ENCODE assay signal across 8 cellular contexts in the genomic region with DNA sequence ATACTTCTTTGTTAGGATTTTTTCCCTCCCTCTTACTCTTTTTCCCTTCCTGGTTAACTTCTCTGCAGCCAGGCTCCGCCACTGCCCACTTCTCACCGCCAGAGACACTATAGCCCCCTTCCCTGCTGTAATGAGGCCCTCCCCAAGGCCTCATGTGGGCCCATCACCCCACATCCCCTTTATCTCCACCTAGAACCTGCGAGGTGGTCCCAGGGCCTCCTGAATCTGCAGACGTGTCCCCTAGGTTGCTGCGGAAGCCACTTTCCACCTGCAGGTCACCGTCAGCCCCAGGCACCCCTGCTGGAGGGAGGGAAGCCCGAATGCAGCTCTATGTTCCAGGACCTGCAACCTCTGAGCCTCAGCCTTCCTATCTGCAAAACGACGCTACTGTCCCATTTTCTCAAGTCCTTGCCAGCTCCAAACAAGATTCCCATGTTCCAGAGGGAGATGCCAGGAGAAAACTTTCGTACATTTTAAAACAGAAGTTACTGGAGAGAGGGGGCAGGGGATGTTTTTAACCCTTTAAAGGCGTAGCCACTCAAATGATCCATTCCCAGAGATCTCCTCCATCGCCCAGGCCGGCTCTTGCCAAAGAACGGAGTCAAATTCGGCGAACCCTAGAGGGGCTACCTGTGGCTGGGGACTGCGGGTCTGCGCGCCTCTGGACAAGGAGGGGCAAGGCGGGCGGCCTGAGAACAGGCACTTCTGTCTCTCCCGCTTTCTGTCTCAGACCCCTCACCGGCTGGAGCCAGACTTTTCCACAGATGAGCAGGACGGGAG.
DNase-seq lines count a peak whose midpoint lies in the region; ATAC-seq and TF ChIP-seq lines count a peak whose summit lies in the region.

No MANE protein-coding gene starts in this region.

- peaks cover 3% of the 10 kb centered on the region; the same call in 1 of the 2 replicates for H3K4me1 ChIP-seq in DOHH2 (ENCODE audit: control insufficient read depth, low read length)

- H3K27me3 ChIP-seq in DOHH2 (ENCODE audit: control insufficient read depth, low read length) (peaks cover 37% of the 10 kb centered on the region), brain microvascular endothelial cell (replicated peaks) (no peaks in the 10 kb centered on the region)

- H3K36me3 ChIP-seq in DOHH2 (ENCODE audit: control insufficient read depth, low read length), result no peaks in the 10 kb centered on the region
- H3K36me3 ChIP-seq in brain microvascular endothelial cell (replicated peaks), result no peaks in the 10 kb centered on the region

- peaks cover 14% of the 10 kb centered on the region for H3K4me1 Mint-ChIP-seq in stimulated activated effector memory CD8-positive, alpha-beta T cell treated with anti-CD3 and anti-CD28 coated beads, Interleukin-12 subunit alpha, Interleukin-12 subunit beta, amount 100 ng/mL, for 72 hours

- no peaks in the 10 kb centered on the region for H3K36me3 Mint-ChIP-seq in stimulated activated effector memory CD8-positive, alpha-beta T cell treated with anti-CD3 and anti-CD28 coated beads, Interleukin-12 subunit alpha, Interleukin-12 subunit beta, amount 100 ng/mL, for 72 hours

- no peaks in the 10 kb centered on the region; the same call in 1 of the 2 replicates for H3F3A ChIP-seq in DOHH2 (ENCODE audit: control insufficient read depth, insufficient read depth)

- no peaks in the 10 kb centered on the region for H3K9me2 ChIP-seq in DOHH2 (replicated peaks; ENCODE audit: control insufficient read depth, low read length)

- in situ Hi-C loops in brain microvascular endothelial cell (cut with HindIII; ENCODE audit: low pct_ligation_motif_present, low sequenced_read_pairs), result no loop called here

- DNase-seq in NCI-H146 treated with DMSO at 0.1 percent for 48 hours (lab: John Stamatoyannopoulos, UW; ENCODE audit: unreplicated experiment) (peak; percentile 36), brain microvascular endothelial cell (peak; percentile 66), iris pigment epithelial cell (ENCODE audit: low read depth) (peak; percentile 76), GM19240 (ENCODE audit: insufficient read length, low spot score) (no peak)
- no peak for DNase-seq in stimulated activated effector memory CD8-positive, alpha-beta T cell treated with anti-CD3 and anti-CD28 coated beads, Interleukin-12 subunit alpha, Interleukin-12 subunit beta, amount 100 ng/mL, for 72 hours (ENCODE audit: low spot score in 2 of 2)
- DNase-seq in stimulated activated CD4-positive, alpha-beta T cell treated with anti-CD3 and anti-CD28 coated beads, Interleukin-15, amount 100 ng/mL, for 24 hours, result no peak

- H3K9me3 Mint-ChIP-seq in stimulated activated effector memory CD8-positive, alpha-beta T cell treated with anti-CD3 and anti-CD28 coated beads, Interleukin-12 subunit alpha, Interleukin-12 subunit beta, amount 100 ng/mL, for 72 hours, result no peaks in the 10 kb centered on the region

- H3K27ac ChIP-seq in DOHH2 (ENCODE audit: low read depth, low read length), result no peak overlapping the region
- peak overlapping the region; percentile 72 for H3K27ac ChIP-seq in brain microvascular endothelial cell

- H3K4me2 ChIP-seq in DOHH2 (ENCODE audit: low read length), result peak overlapping the region; percentile 61

- no peak overlapping the region for H3K27ac Mint-ChIP-seq in stimulated activated effector memory CD8-positive, alpha-beta T cell treated with anti-CD3 and anti-CD28 coated beads, Interleukin-12 subunit alpha, Interleukin-12 subunit beta, amount 100 ng/mL, for 72 hours

- H3K79me2 ChIP-seq in DOHH2 (ENCODE audit: control insufficient read depth, low read length), result no peaks in the 10 kb centered on the region

- H3K4me3 Mint-ChIP-seq in stimulated activated effector memory CD8-positive, alpha-beta T cell treated with anti-CD3 and anti-CD28 coated beads, Interleukin-12 subunit alpha, Interleukin-12 subunit beta, amount 100 ng/mL, for 72 hours, result peak overlapping the region; percentile 76

- H4K20me1 ChIP-seq in DOHH2 (ENCODE audit: control insufficient read depth, insufficient read depth, low read depth, low read length), result no peaks in the 10 kb centered on the region

- H3K9me3 ChIP-seq in DOHH2 (ENCODE audit: control insufficient read depth, insufficient read depth, low read length), result no peaks in the 10 kb centered on the region

- peak; percentile 39 for TF ChIP-seq CTCF in DOHH2 (IDR thresholded peaks at IDR 0.05; ENCODE audit: low read depth, low read length, poor library complexity, severe bottlenecking)
- TF ChIP-seq CTCF in brain microvascular endothelial cell (IDR thresholded peaks at IDR 0.05; ENCODE audit: low read depth, low read length, missing control alignments), result peak; percentile 86

- no peak for ATAC-seq in stimulated activated effector memory CD8-positive, alpha-beta T cell treated with anti-CD3 and anti-CD28 coated beads, Interleukin-12 subunit alpha, Interleukin-12 subunit beta, amount 100 ng/mL, for 72 hours
- ATAC-seq in HG02884 (IDR thresholded peaks at IDR 0.05; ENCODE audit: unreplicated experiment), result no peak

- H3K4me3 ChIP-seq in DOHH2 (ENCODE audit: low read length) (peak overlapping the region; percentile 57), brain microvascular endothelial cell (ENCODE audit: low read depth, low read length) (peak overlapping the region; percentile 93)

Comparison
In these comparisons a context has a peak if more than half of its experiments do, and no peak if none do; other contexts are left out.
1. DNase-seq: peak in NCI-H146 treated with DMSO at 0.1 percent for 48 hours (single experiment), brain microvascular endothelial cell (single experiment) and iris pigment epithelial cell (single experiment); none in stimulated activated effector memory CD8-positive, alpha-beta T cell treated with anti-CD3 and anti-CD28 coated beads, Interleukin-12 subunit alpha, Interleukin-12 subunit beta, amount 100 ng/mL, for 72 hours (0 of 2), stimulated activated CD4-positive, alpha-beta T cell treated with anti-CD3 and anti-CD28 coated beads, Interleukin-15, amount 100 ng/mL, for 24 hours (single experiment) and GM19240 (single experiment).